Comparison of ENCODE assay signal across 8 cellular contexts in the genomic region with DNA sequence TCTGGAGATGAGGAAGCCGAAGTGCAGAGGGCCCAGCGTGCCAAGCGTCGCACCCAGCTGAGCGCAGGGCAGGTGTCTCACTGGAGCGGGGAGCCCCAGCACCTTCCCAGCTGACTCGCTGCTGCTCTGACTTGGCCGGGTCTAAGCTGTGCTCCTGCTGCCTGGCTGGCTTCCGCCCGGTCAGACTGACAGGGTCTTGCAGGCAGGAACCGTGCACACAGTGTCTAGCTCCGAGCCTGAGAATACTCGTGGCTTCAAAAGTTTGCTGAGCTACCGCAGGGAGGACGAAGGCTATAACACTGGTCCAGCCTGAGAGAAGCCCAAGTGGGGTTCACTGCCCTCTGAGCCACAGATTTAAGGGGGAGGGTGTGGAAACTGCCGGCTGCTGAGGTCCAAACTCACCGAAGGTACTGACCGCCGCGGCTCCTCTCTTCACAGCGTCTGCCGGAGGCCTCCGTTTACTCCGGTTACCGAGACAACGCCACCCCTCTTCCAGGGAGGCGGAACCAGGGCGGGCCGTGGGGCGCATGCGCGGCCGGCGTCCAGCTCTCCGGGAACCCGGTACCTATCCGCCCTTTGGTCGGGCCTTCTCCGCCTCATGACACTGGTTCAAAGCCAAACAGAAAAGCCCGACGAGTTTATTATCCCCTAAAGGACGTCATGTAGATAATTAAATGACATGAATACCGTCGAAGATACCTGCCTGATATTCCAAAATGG. TPM values are rescaled to one million over a fixed set of nuclear protein-coding genes. Genes with fewer than 3 reads are reported as not detected.
A peak's percentile ranks its signal among the peaks of the same experiment; 100 is the strongest.
DNase-seq lines count a peak whose midpoint lies in the region; ATAC-seq and TF ChIP-seq lines count a peak whose summit lies in the region.

A gene with protein sequence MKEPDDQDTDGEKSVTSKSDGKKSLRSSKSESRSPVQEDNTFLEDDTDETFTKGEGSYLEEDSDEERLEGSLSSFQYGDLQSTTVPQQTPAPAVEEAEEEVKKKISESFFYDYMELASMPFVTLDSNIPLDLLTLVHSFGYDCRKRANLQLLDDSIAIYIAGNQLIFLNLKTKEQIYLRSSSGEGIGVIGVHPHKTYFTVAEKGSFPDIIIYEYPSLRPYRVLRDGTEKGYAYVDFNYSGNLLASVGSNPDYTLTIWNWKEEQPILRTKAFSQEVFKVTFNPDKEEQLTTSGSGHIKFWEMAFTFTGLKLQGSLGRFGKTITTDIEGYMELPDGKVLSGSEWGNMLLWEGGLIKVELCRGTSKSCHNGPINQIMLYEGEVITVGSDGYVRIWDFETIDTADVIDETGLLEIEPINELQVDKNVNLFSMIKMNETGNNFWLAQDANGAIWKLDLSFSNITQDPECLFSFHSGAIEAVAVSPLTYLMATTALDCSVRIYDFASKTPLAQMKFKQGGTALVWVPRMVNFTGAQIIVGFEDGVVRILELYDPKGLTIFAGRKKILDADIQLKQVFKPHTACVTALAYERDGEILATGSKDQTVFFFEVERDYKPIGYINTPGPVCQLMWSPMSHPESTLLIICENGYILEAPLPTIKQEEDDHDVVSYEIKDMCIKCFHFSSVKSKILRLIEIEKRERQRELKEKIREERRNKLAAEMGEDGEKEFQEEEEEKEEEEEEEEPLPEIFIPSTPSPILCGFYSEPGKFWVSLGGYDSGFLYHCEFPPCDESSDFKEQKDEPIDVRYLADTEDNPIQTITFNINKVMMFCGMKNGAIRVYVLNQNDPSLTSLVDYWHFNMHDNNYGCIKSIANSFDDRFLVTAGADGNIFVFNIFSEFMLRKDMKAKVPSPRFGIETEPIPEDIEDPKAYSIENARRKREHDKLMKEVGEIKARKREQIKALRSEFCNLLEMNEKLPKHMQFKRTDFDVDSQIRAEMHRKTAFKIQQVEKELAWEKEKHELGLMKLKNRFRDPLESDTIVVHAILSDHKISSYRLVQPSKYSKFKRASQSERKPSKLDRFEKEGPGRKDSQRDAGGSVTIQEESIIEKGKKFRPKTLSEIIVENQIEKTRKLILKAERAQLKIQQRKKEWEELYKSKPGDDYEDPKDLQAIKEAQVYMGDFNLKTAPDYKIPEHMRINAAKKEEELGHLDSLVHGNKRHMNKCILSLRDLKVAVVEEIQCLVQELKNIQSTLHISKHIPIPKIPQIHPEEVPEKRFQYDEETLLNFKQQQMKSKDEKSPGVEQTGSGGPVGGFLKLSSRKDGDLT (N-terminal part only) (minus strand): TSS at position 443 of the 720 bp plus-strand sequence. CDS start 7,829 bp downstream, outside the sequence.

- no peak for TF ChIP-seq CTCF in kidney epithelial cell (IDR thresholded peaks at IDR 0.05; ENCODE audit: insufficient read depth, low read length, poor library complexity, severe bottlenecking)

- no peaks in the 10 kb centered on the region for H3K9me3 Mint-ChIP-seq in activated CD4-positive, alpha-beta T cell treated with anti-CD3 and anti-CD28 coated beads, Interleukin-2, amount 10 ng/mL, durations not matched to agents 24 days and 14 days

- no peaks in the 10 kb centered on the region for H3K4me1 Mint-ChIP-seq in activated CD4-positive, alpha-beta T cell treated with anti-CD3 and anti-CD28 coated beads, Interleukin-2, amount 10 ng/mL, durations not matched to agents 24 days and 14 days

- peak within 1 kb of the TSS; percentile 30 for H3K4me3 Mint-ChIP-seq in activated CD4-positive, alpha-beta T cell treated with anti-CD3 and anti-CD28 coated beads, Interleukin-2, amount 10 ng/mL, durations not matched to agents 24 days and 14 days

- intact Hi-C loops in activated CD4-positive, alpha-beta T cell treated with anti-CD3 and anti-CD28 coated beads, Interleukin-2, amount 10 ng/mL, durations not matched to agents 24 days and 14 days (cut with micrococcal nuclease) = no loop called here

- DNase-seq in G401 (ENCODE audit: low spot score) (peak; percentile 48), cortex of kidney (lab: John Stamatoyannopoulos, UW) (peak; percentile 76), kidney epithelial cell (ENCODE audit: low read depth) (no peak), HK-2 (ENCODE audit: unreplicated experiment) (no peak), NCI-H774 (lab: John Stamatoyannopoulos, UW) (no peak)
- peak; percentile 86 for DNase-seq in activated CD4-positive, alpha-beta T cell treated with anti-CD3 and anti-CD28 coated beads, Interleukin-2, amount 10 ng/mL, durations not matched to agents 24 days and 14 days
- DNase-seq in stimulated activated CD4-positive, alpha-beta T cell treated with anti-CD3 and anti-CD28 coated beads, Interleukin-12 subunit alpha, Interleukin-12 subunit beta, amount 100 ng/mL, for 48 hours (ENCODE audit: low read depth in 2 of 3, low spot score in 1 of 3) = peak; percentile 6 to 32 (median 24)

- H3K36me3 ChIP-seq in kidney epithelial cell (ENCODE audit: control insufficient read depth, insufficient read depth, low read length) = no peaks in the 10 kb centered on the region

- H3K4me3 ChIP-seq in kidney epithelial cell (ENCODE audit: low read depth, low read length) = peak within 1 kb of the TSS; percentile 17

- no peak for ATAC-seq in GM19023 (IDR thresholded peaks at IDR 0.05; ENCODE audit: unreplicated experiment)

- H3K27me3 Mint-ChIP-seq in activated CD4-positive, alpha-beta T cell treated with anti-CD3 and anti-CD28 coated beads, Interleukin-2, amount 10 ng/mL, durations not matched to agents 24 days and 14 days = no peaks in the 10 kb centered on the region

- peaks cover 9% of the 10 kb centered on the region for H3K36me3 Mint-ChIP-seq in activated CD4-positive, alpha-beta T cell treated with anti-CD3 and anti-CD28 coated beads, Interleukin-2, amount 10 ng/mL, durations not matched to agents 24 days and 14 days (ENCODE audit: low read depth)

- H3K27me3 ChIP-seq in kidney epithelial cell (ENCODE audit: control insufficient read depth, insufficient read depth, low read length) = no peaks in the 10 kb centered on the region

- in situ Hi-C loops in G401 (cut with HindIII; ENCODE audit: low sequenced_read_pairs) = no loop called here

- H3K27ac Mint-ChIP-seq in activated CD4-positive, alpha-beta T cell treated with anti-CD3 and anti-CD28 coated beads, Interleukin-2, amount 10 ng/mL, durations not matched to agents 24 days and 14 days = no peak within 1 kb of the TSS

RNA-seq across cellular contexts. Expression of the gene that starts here (rescaled TPM):
- total RNA-seq in G401 (2014; rRNA removed; shearing (Covaris generic)) = 1.7 and 2.3 TPM in 2 replicates
- total RNA-seq in activated CD4-positive, alpha-beta T cell treated with anti-CD3 and anti-CD28 coated beads, Interleukin-2, amount 10 ng/mL, durations not matched to agents 24 days and 14 days = 2.5 and 2.7 TPM in 2 replicates
- 2.4 and 9.9 TPM in 2 replicates for total RNA-seq in kidney epithelial cell

Comparison
In these comparisons a context has a peak if more than half of its experiments do, and no peak if none do; other contexts are left out.
1. DNase-seq: peak in G401 (single experiment), activated CD4-positive, alpha-beta T cell treated with anti-CD3 and anti-CD28 coated beads, Interleukin-2, amount 10 ng/mL, durations not matched to agents 24 days and 14 days (single experiment), cortex of kidney (single experiment) and stimulated activated CD4-positive, alpha-beta T cell treated with anti-CD3 and anti-CD28 coated beads, Interleukin-12 subunit alpha, Interleukin-12 subunit beta, amount 100 ng/mL, for 48 hours (3 of 3); none in kidney epithelial cell (single experiment), HK-2 (single experiment) and NCI-H774 (single experiment).